ENCODE assay signal across 8 cellular contexts in the genomic region with DNA sequence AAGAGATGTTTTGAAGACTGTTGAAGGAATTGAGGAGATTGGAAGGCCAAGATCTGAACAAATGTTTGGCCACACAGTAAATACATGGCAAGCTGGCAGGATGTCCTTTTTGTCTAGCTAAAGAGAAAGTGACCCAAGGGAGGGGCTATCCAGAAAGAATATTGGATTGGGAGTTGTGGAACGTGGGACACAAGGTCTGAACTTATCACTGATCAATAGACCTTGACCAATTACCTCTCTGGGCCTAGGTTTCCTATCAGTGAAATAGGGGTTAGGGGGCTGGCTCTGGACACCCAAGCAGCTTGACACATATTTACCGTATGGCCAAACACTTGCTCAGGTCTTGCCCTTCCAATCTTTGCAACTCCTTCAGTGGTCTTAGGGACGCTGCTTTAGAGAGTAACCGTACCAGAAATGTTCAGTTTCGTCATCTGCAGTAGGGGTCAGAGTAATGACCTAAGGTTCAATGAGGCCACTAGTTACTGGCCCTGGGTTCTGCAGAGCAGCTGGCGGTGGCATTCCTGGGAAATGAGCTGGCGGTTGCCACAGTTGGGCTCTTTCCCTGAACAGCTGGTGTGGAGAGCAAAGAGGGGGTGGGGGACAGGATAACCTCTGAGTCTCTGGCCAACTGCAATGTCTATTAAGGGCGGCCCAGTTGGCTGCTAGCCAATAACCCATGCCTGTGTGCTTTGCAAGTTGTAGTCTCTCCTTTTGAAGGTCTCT. TPM values are rescaled to one million over a fixed set of nuclear protein-coding genes. Genes with fewer than 3 reads are reported as not detected.
DNase-seq lines count a peak whose midpoint lies in the region; ATAC-seq and TF ChIP-seq lines count a peak whose summit lies in the region.
"Had no signal": no experiment of that assay in that cellular context is flagged by ENCODE, and none has a peak within 500 bp of the region (broad histone marks: within the 10 kb centered on the region; RNA-seq: fewer than 3 reads in every experiment).

No MANE protein-coding gene starts in this region.

- H3K27ac ChIP-seq in right cardiac atrium (ENCODE audit: low read length) = peak overlapping the region; percentile 31
- H3K27ac ChIP-seq in transverse colon = peak overlapping the region in 1 of 4 donors; percentile 42

- TF ChIP-seq EP300 in transverse colon (IDR thresholded peaks at IDR 0.05; ENCODE audit: low read depth) = no peak

- in situ Hi-C loops in transverse colon (cut with MboI; ENCODE audit: low pct_ligation_motif_present in 1 of 4, low pct_unique_long_range_greater_than_20kb in 1 of 4, low sequenced_read_pairs in 3 of 4) = no loop called here

- H3K36me3 ChIP-seq in transverse colon = no peaks in the 10 kb centered on the region

- no peaks in the 10 kb centered on the region for H3K4me1 Mint-ChIP-seq in natural killer cell
- H3K4me1 Mint-ChIP-seq: activated naive CD4-positive, alpha-beta T cell treated with anti-CD3 and anti-CD28 coated beads, Interleukin-2, amount 50 U/mL, for 24 hours had no signal

- H3K4me3 ChIP-seq in right cardiac atrium (ENCODE audit: low read length) (no peak overlapping the region), transverse colon (no peak overlapping the region)

- H3K27me3 Mint-ChIP-seq in natural killer cell (ENCODE audit: low read depth in 2 of 2) = no peaks in the 10 kb centered on the region
- H3K27me3 Mint-ChIP-seq: activated naive CD4-positive, alpha-beta T cell treated with anti-CD3 and anti-CD28 coated beads, Interleukin-2, amount 50 U/mL, for 24 hours had no signal

- no peaks in the 10 kb centered on the region for H3K27me3 ChIP-seq in right cardiac atrium (ENCODE audit: control insufficient read depth, insufficient read depth)
- no peaks in the 10 kb centered on the region for H3K27me3 ChIP-seq in transverse colon

- H3K27ac Mint-ChIP-seq in natural killer cell = no peak overlapping the region
- H3K27ac Mint-ChIP-seq: activated naive CD4-positive, alpha-beta T cell treated with anti-CD3 and anti-CD28 coated beads, Interleukin-2, amount 50 U/mL, for 24 hours had no signal

- peak; percentile 53 for DNase-seq in LoVo (ENCODE audit: low spot score)
- DNase-seq in T1000 (lab: John Stamatoyannopoulos, UW) = peak; percentile 47
- DNase-seq in right cardiac atrium = peak; percentile 83 to 90 (median 88)
- peak; percentile 59 for DNase-seq in transverse colon
- DNase-seq in natural killer cell = no peak

- TF ChIP-seq CTCF in transverse colon (IDR thresholded peaks at IDR 0.05) (no peak), natural killer cell (IDR thresholded peaks at IDR 0.05) (no peak)

- H3K36me3 Mint-ChIP-seq in natural killer cell = no peaks in the 10 kb centered on the region
- H3K36me3 Mint-ChIP-seq: activated naive CD4-positive, alpha-beta T cell treated with anti-CD3 and anti-CD28 coated beads, Interleukin-2, amount 50 U/mL, for 24 hours had no signal

- intact Hi-C loops in right cardiac atrium (cut with DNase I) = no loop called here
- intact Hi-C loops in transverse colon (cut with DNase I; ENCODE audit: low total_unique reads) = no loop called here
- intact Hi-C loops in natural killer cell (cut with micrococcal nuclease) = no loop called here

- TF ChIP-seq POLR2A in transverse colon (IDR thresholded peaks at IDR 0.05) = no peak

- WGBS in right cardiac atrium = 52% methylated on average over 8 of the region's 8 CpGs
- 80 to 100% methylated on average over 2 to 8 of the region's 8 CpGs for WGBS in transverse colon (ENCODE audit: low coverage in 1 of 2), 2 donors

- H3K9me3 ChIP-seq in right cardiac atrium (ENCODE audit: control insufficient read depth, low read length) (no peaks in the 10 kb centered on the region), transverse colon (no peaks in the 10 kb centered on the region)

- ATAC-seq in right cardiac atrium (peak; percentile 80 to 90), HG03135 (IDR thresholded peaks at IDR 0.05; ENCODE audit: unreplicated experiment) (no peak), natural killer cell (no peak), GM21360 (IDR thresholded peaks at IDR 0.05; ENCODE audit: unreplicated experiment) (no peak)

- peaks cover 11% of the 10 kb centered on the region for H3K4me1 ChIP-seq in right cardiac atrium (ENCODE audit: control insufficient read depth, insufficient read depth, low read length)
- peaks cover 14 to 38% (median 15%) of the 10 kb centered on the region in 4 donors for H3K4me1 ChIP-seq in transverse colon

- no peak overlapping the region for H3K4me3 Mint-ChIP-seq in natural killer cell
- H3K4me3 Mint-ChIP-seq: activated naive CD4-positive, alpha-beta T cell treated with anti-CD3 and anti-CD28 coated beads, Interleukin-2, amount 50 U/mL, for 24 hours had no signal

- no peaks in the 10 kb centered on the region for H3K9me3 Mint-ChIP-seq in natural killer cell
- H3K9me3 Mint-ChIP-seq: activated naive CD4-positive, alpha-beta T cell treated with anti-CD3 and anti-CD28 coated beads, Interleukin-2, amount 50 U/mL, for 24 hours had no signal

RNA-seq across cellular contexts. Expression of gene CALM2, which starts 48.9 kb away (rescaled TPM):
- total RNA-seq in right cardiac atrium (100 to 1,000 TPM; 281 to 612 (median 394) TPM), transverse colon (100 to 1,000 TPM; 201 to 712 (median 409) TPM), natural killer cell (100 to 1,000 TPM; 191 to 216 (median 192) TPM)
- polyA plus RNA-seq in right cardiac atrium = 421 TPM

Comparison
In these comparisons a context has a peak if more than half of its experiments do, and no peak if none do; other contexts are left out.
1. ATAC-seq: peak in right cardiac atrium (2 of 2); none in HG03135 (single experiment), natural killer cell (0 of 3) and GM21360 (single experiment).